9 cellular contexts compared by ENCODE assay signal in the genomic region with DNA sequence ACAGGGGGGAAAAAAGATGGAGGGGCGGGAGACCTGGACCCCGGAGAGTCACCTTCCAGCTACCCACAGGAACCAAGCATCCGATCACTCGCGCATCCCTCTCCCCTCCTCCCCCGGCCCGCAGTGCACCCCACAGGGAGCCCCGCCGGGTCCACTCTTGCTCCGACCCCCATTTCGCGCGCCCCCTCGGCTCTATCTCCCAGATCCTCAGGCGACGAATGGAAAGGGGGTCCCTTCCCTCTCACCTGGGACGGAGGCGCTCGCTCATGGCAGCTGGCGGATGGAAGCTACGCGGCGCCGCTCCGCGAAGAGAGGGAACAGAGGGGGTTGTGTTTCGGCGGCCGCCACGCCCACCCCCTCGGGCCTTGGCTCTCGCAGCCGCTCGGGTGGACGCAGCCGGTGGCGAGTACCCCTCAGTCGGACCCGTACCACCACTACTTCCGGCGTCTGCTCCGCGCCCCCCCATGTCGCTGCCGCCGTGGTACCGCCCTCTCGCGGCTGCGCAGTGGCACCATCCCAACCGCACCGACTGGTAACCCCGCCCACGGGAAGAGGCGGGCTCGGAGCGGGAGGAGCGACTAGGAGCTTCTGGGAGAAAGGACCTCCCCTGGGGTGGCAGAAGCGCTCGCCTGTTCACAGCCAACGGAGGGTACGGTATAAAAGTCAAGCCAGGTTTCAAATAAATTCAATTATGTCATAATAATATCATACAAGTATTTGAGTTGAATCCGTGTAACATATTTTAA. TPM values are rescaled to one million over a fixed set of nuclear protein-coding genes. Genes with fewer than 3 reads are reported as not detected.
DNase-seq lines count a peak whose midpoint lies in the region; ATAC-seq, FAIRE-seq and TF ChIP-seq lines count a peak whose summit lies in the region.
"Had no signal": no experiment of that assay in that cellular context is flagged by ENCODE, and none has a peak within 500 bp of the region (broad histone marks: within the 10 kb centered on the region; RNA-seq: fewer than 3 reads in every experiment).

No MANE protein-coding gene starts in this region.

- POLR2A ChIA-PET in BJ (lab: Charles Lee) = no interaction called here

- H3K27ac ChIP-seq in colonic mucosa (peak overlapping the region; percentile 69), layer of hippocampus (ENCODE audit: low read depth, low read length) (peak overlapping the region; percentile 75)

- no peaks in the 10 kb centered on the region for H3K9me3 ChIP-seq in colonic mucosa

- H3K36me3 ChIP-seq in BJ (ENCODE audit: control insufficient read depth, insufficient read depth, low read length) = peaks cover 6% of the 10 kb centered on the region
- H3K36me3 ChIP-seq in colonic mucosa = peaks cover 10% of the 10 kb centered on the region

- H3K27me3 ChIP-seq in BJ (ENCODE audit: control insufficient read depth, insufficient read depth, low read length) (no peaks in the 10 kb centered on the region), colonic mucosa (no peaks in the 10 kb centered on the region), layer of hippocampus (ENCODE audit: control insufficient read depth, insufficient read depth, low read length) (no peaks in the 10 kb centered on the region)

- peak; percentile 58 for DNase-seq in BJ (ENCODE audit: low read depth)
- peak; percentile 85 for DNase-seq in GM19239 (ENCODE audit: insufficient read length, low spot score)
- peak; percentile 98 to 100 for DNase-seq in NCI-H524 (lab: John Stamatoyannopoulos, UW)
- peak; percentile 97 for DNase-seq in activated CD4-positive, alpha-beta T cell treated with anti-CD3 and anti-CD28 coated beads for 4 hours
- peak; percentile 98 for DNase-seq in colonic mucosa
- DNase-seq in stimulated activated CD4-positive, alpha-beta T cell treated with anti-CD3 and anti-CD28 coated beads, Interleukin-1b, Interleukin-23, amount 100 ng/mL, for 24 hours (ENCODE audit: low read depth in 4 of 4, low spot score in 1 of 4) = peak; percentile 89 to 99 (median 93)

- H3K4me3 ChIP-seq in BJ (ENCODE audit: low read depth, low read length) (peak overlapping the region; percentile 98), colonic mucosa (peak overlapping the region; percentile 96)

- intact Hi-C loops in colonic mucosa (cut with DNase I) = loop anchor here (5.0 kb wide), 1 partner anchor 35 kb away; no protein-coding TSS in a partner anchor

- peak overlapping the region; percentile 80 to 94 for H3K9ac ChIP-seq in colonic mucosa (ENCODE audit: low read depth in 2 of 2, low read length in 2 of 2)

- peaks cover 18% of the 10 kb centered on the region for H3K4me1 ChIP-seq in colonic mucosa

- peak; percentile 81 for ATAC-seq in HG03442 (IDR thresholded peaks at IDR 0.05; ENCODE audit: unreplicated experiment)

- TF ChIP-seq CTCF in BJ (IDR thresholded peaks at IDR 0.05; ENCODE audit: insufficient read depth, low read depth, low read length) = peak; percentile 35; the same call in 1 of the 2 replicates
- TF ChIP-seq CTCF in colonic mucosa (IDR thresholded peaks at IDR 0.05) = no peak

- peak; percentile 96 for FAIRE-seq in GM19239 (lab: Jason Lieb, UNC)
- FAIRE-seq: islet of Langerhans had no signal

- CTCF ChIA-PET in BJ (lab: Yijun Ruan, JAX) = interaction anchor here (0.8 to 2.2 kb wide), 16 partner anchors 10 to 675 kb away, joined by 3 to 9 read pairs (median 4); no protein-coding TSS in a partner anchor

RNA-seq across cellular contexts. Expression of gene CPSF4L, which starts 29.7 kb away (rescaled TPM):
- polyA plus RNA-seq in BJ (2011; rRNA removed) = 0.13 TPM in 1 of 2 replicates, not detected in the other
- polyA minus RNA-seq in BJ (2011; rRNA and poly(A)+ RNA removed) = not detected in 2 replicates
- total RNA-seq in colonic mucosa = not detected

RNA-seq across cellular contexts. Expression of gene COG1, which starts 39.2 kb away (rescaled TPM):
- polyA plus RNA-seq in BJ (2011; rRNA removed) = 39.4 and 54.9 TPM in 2 replicates
- polyA minus RNA-seq in BJ (2011; rRNA and poly(A)+ RNA removed) = 33.1 and 50.7 TPM in 2 replicates
- 10 to 100 TPM; 41.0 to 41.2 TPM for total RNA-seq in colonic mucosa

Comparison
In these comparisons a context has a peak if more than half of its experiments do, and no peak if none do; other contexts are left out.
1. Peak in every context shown above with its lines: DNase-seq, ATAC-seq, H3K4me3 ChIP-seq and H3K27ac ChIP-seq.